25 cellular contexts compared by ENCODE assay signal in the genomic region with DNA sequence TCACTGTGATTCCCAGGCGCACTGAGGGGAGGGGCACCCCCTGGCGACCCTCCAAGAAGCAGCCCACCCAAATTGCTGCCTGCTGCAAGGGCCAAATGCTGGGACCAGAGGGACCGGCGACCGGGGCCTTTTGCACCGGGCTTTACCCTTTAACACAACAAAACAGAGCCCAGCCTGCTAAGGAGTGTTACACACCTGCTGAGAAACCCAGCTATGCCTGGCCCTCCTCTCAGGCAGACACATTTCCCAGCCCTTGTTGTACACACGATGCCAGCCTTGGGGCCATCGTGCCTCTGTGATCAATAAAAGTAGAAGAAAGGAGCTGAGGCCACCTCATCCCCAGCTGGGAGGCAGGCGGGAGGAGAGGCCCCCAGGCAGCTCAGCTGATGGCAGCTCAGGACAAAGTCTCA. TPM values are rescaled to one million over a fixed set of nuclear protein-coding genes. Genes with fewer than 3 reads are reported as not detected.
DNase-seq lines count a peak whose midpoint lies in the region; FAIRE-seq and TF ChIP-seq lines count a peak whose summit lies in the region.
"Had no signal": no experiment of that assay in that cellular context is flagged by ENCODE, and none has a peak within 500 bp of the region (broad histone marks: within the 10 kb centered on the region; RNA-seq: fewer than 3 reads in every experiment).

No MANE protein-coding gene starts in this region.

- H3K79me2 ChIP-seq in H1 (ENCODE audit: control insufficient read depth in 1 of 2, insufficient read depth in 2 of 2, low read length in 2 of 2) (no peaks in the 10 kb centered on the region), neural progenitor cell (ENCODE audit: low read depth) (no peaks in the 10 kb centered on the region)
- H3K79me2 ChIP-seq: parathyroid adenoma had no signal

- H3K27ac Mint-ChIP-seq in neural progenitor cell = no peak overlapping the region
- H3K27ac Mint-ChIP-seq: activated naive CD8-positive, alpha-beta T cell; HFFc6; IgD-negative memory B cell; stimulated activated effector memory CD8-positive, alpha-beta T cell treated with anti-CD3 and anti-CD28 coated beads, Interleukin-12 subunit alpha, Interleukin-12 subunit beta, amount 100 ng/mL, for 72 hours had no signal

- peaks cover 9% of the 10 kb centered on the region for H3F3A ChIP-seq in neural progenitor cell (ENCODE audit: low read depth)

- no peak overlapping the region for H3K23ac ChIP-seq in H1 (ENCODE audit: insufficient read length)

- H3K4me3 Mint-ChIP-seq in neural progenitor cell = no peak overlapping the region
- H3K4me3 Mint-ChIP-seq: activated naive CD8-positive, alpha-beta T cell; HFFc6; IgD-negative memory B cell; stimulated activated effector memory CD8-positive, alpha-beta T cell treated with anti-CD3 and anti-CD28 coated beads, Interleukin-12 subunit alpha, Interleukin-12 subunit beta, amount 100 ng/mL, for 72 hours had no signal

- H3K4me1 ChIP-seq in H1 (replicated peaks in 1 of 4; ENCODE audit: control insufficient read depth in 3 of 4, insufficient read depth in 4 of 4, low read length in 3 of 4) = peaks cover 0 to 23% (median 9%) of the 10 kb centered on the region in 4 experiments; a peak in 6 of 7 replicates
- H3K4me1 ChIP-seq in neural progenitor cell = peaks cover 19% of the 10 kb centered on the region
- H3K4me1 ChIP-seq: parathyroid adenoma had no signal

- H3K27ac ChIP-seq in H1 (ENCODE audit: low read depth, low read length) (no peak overlapping the region), neural progenitor cell (no peak overlapping the region)
- H3K27ac ChIP-seq: parathyroid adenoma, vagina had no signal

- no peak overlapping the region for H3K4ac ChIP-seq in H1 (replicated peaks; ENCODE audit: insufficient read length, low read depth, low read length)

- no peak overlapping the region for H2AK5ac ChIP-seq in H1 (ENCODE audit: low read depth, low read length)

- TF ChIP-seq EP300 in H1 (IDR thresholded peaks at IDR 0.05; ENCODE audit: borderline replicate concordance in 1 of 2, low read depth in 2 of 2, low read length in 2 of 2) = no peak

- peaks cover 14% of the 10 kb centered on the region for H3K27me3 Mint-ChIP-seq in neural progenitor cell (ENCODE audit: insufficient read depth, low read depth)

- 11% methylated on average over 8 of the region's 9 CpGs; no CpG with 5 or more reads in 1 of the 2 experiments for WGBS in H1 (ENCODE audit: extremely low coverage in 1 of 2, insufficient coverage in 1 of 2, insufficient read length in 1 of 2, insufficient replicate concordance in 2 of 2, low coverage in 1 of 2, low lambda C conversion rate in 2 of 2, missing lambda C conversion rate in 1 of 2), 2 experiments

- H3K14ac ChIP-seq in H1 (ENCODE audit: insufficient read length) = no peak overlapping the region

- no peaks in the 10 kb centered on the region for H3K36me3 Mint-ChIP-seq in neural progenitor cell
- H3K36me3 Mint-ChIP-seq: activated naive CD8-positive, alpha-beta T cell; IgD-negative memory B cell; stimulated activated effector memory CD8-positive, alpha-beta T cell treated with anti-CD3 and anti-CD28 coated beads, Interleukin-12 subunit alpha, Interleukin-12 subunit beta, amount 100 ng/mL, for 72 hours had no signal

- H3K56ac ChIP-seq in H1 (replicated peaks; ENCODE audit: insufficient read length, low read depth, low read length) = no peak overlapping the region

- H3K27me3 ChIP-seq in H1 (replicated peaks in 1 of 4; ENCODE audit: control insufficient read depth in 3 of 4, extremely low read depth in 1 of 4, insufficient read depth in 3 of 4, low read length in 3 of 4) (no peaks in the 10 kb centered on the region), neural progenitor cell (no peaks in the 10 kb centered on the region)
- H3K27me3 ChIP-seq: vagina had no signal

- no peaks in the 10 kb centered on the region for H3K9me3 Mint-ChIP-seq in neural progenitor cell
- H3K9me3 Mint-ChIP-seq: HFFc6; IgD-negative memory B cell; stimulated activated effector memory CD8-positive, alpha-beta T cell treated with anti-CD3 and anti-CD28 coated beads, Interleukin-12 subunit alpha, Interleukin-12 subunit beta, amount 100 ng/mL, for 72 hours had no signal

- H3K18ac ChIP-seq in H1 (ENCODE audit: extremely low read depth, low read length) = peak overlapping the region; percentile 87

- no peak for TF ChIP-seq CTCF in H1 (IDR thresholded peaks at IDR 0.05; ENCODE audit: control extremely low read depth in 1 of 3, insufficient read depth in 1 of 3, low read depth in 1 of 3, low read length in 3 of 3)
- no peak for TF ChIP-seq CTCF in neural progenitor cell (IDR thresholded peaks at IDR 0.05)

- H2BK15ac ChIP-seq in H1 (ENCODE audit: low read length) = no peak overlapping the region

- peak overlapping the region in 2 of 4 experiments; percentile 28 to 39; a peak in 2 of 8 replicates for H3K4me3 ChIP-seq in H1 (ENCODE audit: extremely low read depth in 1 of 4, insufficient read depth in 2 of 4, low read depth in 3 of 4, low read length in 4 of 4)
- peak overlapping the region; percentile 9 for H3K4me3 ChIP-seq in neural progenitor cell
- H3K4me3 ChIP-seq: lung, MG63, vagina had no signal

- no peaks in the 10 kb centered on the region for H3K79me1 ChIP-seq in H1 (ENCODE audit: low read depth, low read length)

- no peaks in the 10 kb centered on the region; the same call in 1 of the 2 replicates for H3K23me2 ChIP-seq in H1 (ENCODE audit: low read depth, low read length)

- no peak overlapping the region for H2BK5ac ChIP-seq in H1 (ENCODE audit: low read depth, low read length)

- H4K20me1 ChIP-seq in H1 (replicated peaks in 1 of 2; ENCODE audit: control insufficient read depth in 1 of 2, insufficient read depth in 2 of 2, low read length in 2 of 2) (no peaks in the 10 kb centered on the region), neural progenitor cell (ENCODE audit: low read depth) (no peaks in the 10 kb centered on the region)

- H2BK20ac ChIP-seq in H1 (ENCODE audit: low read length) = no peak overlapping the region

- no peak overlapping the region for H4K91ac ChIP-seq in H1 (replicated peaks; ENCODE audit: insufficient read length, low read length)

- H2BK12ac ChIP-seq in H1 (ENCODE audit: low read depth, low read length) = no peak overlapping the region

- CTCF ChIA-PET in H1 (lab: Charles Lee; ENCODE audit: partially characterized antibody) = interaction anchor here (0.5 to 1.8 kb wide), 7 partner anchors 12 to 134 kb away, joined by 3 to 6 read pairs (median 4); no protein-coding TSS in a partner anchor

- H3K9ac ChIP-seq in H1 (replicated peaks in 1 of 4; ENCODE audit: extremely low read depth in 1 of 4, low read depth in 3 of 4, low read length in 3 of 4) (no peak overlapping the region; a peak in 1 of 7 replicates), neural progenitor cell (no peak overlapping the region)
- H3K9ac ChIP-seq: parathyroid adenoma had no signal

- no peaks in the 10 kb centered on the region for H3K36me3 ChIP-seq in H1 (ENCODE audit: control insufficient read depth in 2 of 4, insufficient read depth in 4 of 4, low read length in 3 of 4)
- H3K36me3 ChIP-seq in neural progenitor cell = no peaks in the 10 kb centered on the region
- H3K36me3 ChIP-seq: heart right ventricle, MG63, vagina had no signal

- no peak overlapping the region; the same call in 1 of the 2 replicates for H4K8ac ChIP-seq in H1 (ENCODE audit: extremely low read depth, insufficient read depth, low read length)

- H2AFZ ChIP-seq in H1 (ENCODE audit: low read length) (peak overlapping the region; percentile 89; the same call in 1 of the 2 replicates), neural progenitor cell (replicated peaks) (peak overlapping the region; percentile 66)
- H2AFZ ChIP-seq: parathyroid adenoma had no signal

- H3K4me1 Mint-ChIP-seq in neural progenitor cell = peaks cover 12% of the 10 kb centered on the region
- H3K4me1 Mint-ChIP-seq: stimulated activated effector memory CD8-positive, alpha-beta T cell treated with anti-CD3 and anti-CD28 coated beads, Interleukin-12 subunit alpha, Interleukin-12 subunit beta, amount 100 ng/mL, for 72 hours had no signal

- TF ChIP-seq POLR2A in H1 (IDR thresholded peaks at IDR 0.05; ENCODE audit: control extremely low read depth in 1 of 2, low read depth in 2 of 2, low read length in 2 of 2) (no peak), H54 (IDR thresholded peaks at IDR 0.05; ENCODE audit: low read depth, low read length) (no peak)

- peak overlapping the region; percentile 44 for H4K5ac ChIP-seq in H1 (ENCODE audit: insufficient read length, low read depth, low read length)

- TF ChIP-seq RAD21 in H1 (IDR thresholded peaks at IDR 0.05 in 1 of 2, conservative IDR thresholded peaks at IDR 0.05 in 1 of 2; ENCODE audit: low read depth in 2 of 2, low read length in 2 of 2) = no peak

- H3K4me2 ChIP-seq in H1 (ENCODE audit: insufficient read depth in 1 of 2, low read depth in 2 of 2, low read length in 2 of 2) (peak overlapping the region; percentile 66 to 81), neural progenitor cell (peak overlapping the region; percentile 43)

- no peak overlapping the region for H2BK120ac ChIP-seq in H1 (replicated peaks; ENCODE audit: low read depth, low read length)

- H3K9me3 ChIP-seq in H1 (ENCODE audit: insufficient read depth in 2 of 2, low read depth in 1 of 2, low read length in 1 of 2) (no peaks in the 10 kb centered on the region), neural progenitor cell (ENCODE audit: low read depth) (no peaks in the 10 kb centered on the region)
- H3K9me3 ChIP-seq: heart right ventricle, MG63, vagina had no signal

- DNase-seq in NCI-H1417 (lab: John Stamatoyannopoulos, UW) (peak in 2 of 3 experiments; percentile 33 to 59), NCI-H1417 treated with DMSO at 0.1 percent for 48 hours (lab: John Stamatoyannopoulos, UW) (no peak), NCI-H2227 treated with DMSO at 0.1 percent for 48 hours (lab: John Stamatoyannopoulos, UW) (peak; percentile 19), H1 (ENCODE audit: low read depth in 1 of 2, low spot score in 2 of 2) (peak in 1 of 2 experiments; percentile 72), neural progenitor cell (ENCODE audit: low spot score) (peak; percentile 68), NCI-H2081 treated with DMSO at 0.1 percent for 48 hours (lab: John Stamatoyannopoulos, UW) (no peak), H54 (ENCODE audit: insufficient read length, low spot score) (no peak), H4 (ENCODE audit: low spot score) (no peak)
- DNase-seq: 8988T; activated CD4-positive, alpha-beta T cell treated with anti-CD3 and anti-CD28 coated beads for 4 hours; COR-L47; heart right ventricle; HFFc6; MG63; NCI-H187; NCI-H510A had no signal

- POLR2A ChIA-PET in H1 (lab: Charles Lee; ENCODE audit: partially characterized antibody) = no interaction called here

- FAIRE-seq in H1 (lab: Jason Lieb, UNC) = no peak
- FAIRE-seq in H54 (lab: Jason Lieb, UNC) = no peak
- FAIRE-seq: colon, keratinocyte, TTC549 had no signal

RNA-seq across cellular contexts. Expression of a gene that starts 46.2 kb away (rescaled TPM):
- total RNA-seq in H1 (2021; fragmentation: NEBNext Ultra II Directional; extraction: Animal tissue kit (Norgen Biotek cat#: 25700)) = 157 and 165 TPM in 2 replicates
- 115 and 133 TPM in 2 replicates for polyA plus RNA-seq in H1 (2011; rRNA removed)
- 107 TPM for polyA plus RNA-seq in H1 (2011; cell fraction: cytosol; rRNA removed)
- polyA plus RNA-seq in H1 (2011; cell fraction: nucleus; rRNA removed) = 127 TPM
- 119 to 133 TPM (median 124 TPM) in 4 replicates for polyA plus RNA-seq in H1 (2012, experiment 1 of 2)
- polyA plus RNA-seq in H1 (2012, experiment 2 of 2) = 142 TPM
- polyA plus RNA-seq in H1 (2013, experiment 1 of 2) = 197 TPM
- 202 TPM for polyA plus RNA-seq in H1 (2013, experiment 2 of 2)
- 262 and 327 TPM in 2 replicates for polyA minus RNA-seq in H1 (2011; rRNA and poly(A)+ RNA removed)
- 101 TPM for polyA minus RNA-seq in H1 (2011; cell fraction: cytosol; rRNA and poly(A)+ RNA removed)
- polyA minus RNA-seq in H1 (2011; cell fraction: nucleus; rRNA and poly(A)+ RNA removed) = 78.2 TPM
- 79.1 and 92.6 TPM in 2 replicates for total RNA-seq in neural progenitor cell (ENCODE audit: low replicate concordance)
- total RNA-seq in H4 (2014; rRNA removed; shearing (Covaris generic)) = 314 and 320 TPM in 2 replicates

Comparison
In these comparisons a context has a peak if more than half of its experiments do, and no peak if none do; other contexts are left out.
1. DNase-seq: peak in NCI-H1417 (2 of 3), NCI-H2227 treated with DMSO at 0.1 percent for 48 hours (single experiment) and neural progenitor cell (single experiment); none in NCI-H1417 treated with DMSO at 0.1 percent for 48 hours (single experiment), NCI-H2081 treated with DMSO at 0.1 percent for 48 hours (single experiment), H54 (single experiment) and H4 (single experiment).